In the genomic region with DNA sequence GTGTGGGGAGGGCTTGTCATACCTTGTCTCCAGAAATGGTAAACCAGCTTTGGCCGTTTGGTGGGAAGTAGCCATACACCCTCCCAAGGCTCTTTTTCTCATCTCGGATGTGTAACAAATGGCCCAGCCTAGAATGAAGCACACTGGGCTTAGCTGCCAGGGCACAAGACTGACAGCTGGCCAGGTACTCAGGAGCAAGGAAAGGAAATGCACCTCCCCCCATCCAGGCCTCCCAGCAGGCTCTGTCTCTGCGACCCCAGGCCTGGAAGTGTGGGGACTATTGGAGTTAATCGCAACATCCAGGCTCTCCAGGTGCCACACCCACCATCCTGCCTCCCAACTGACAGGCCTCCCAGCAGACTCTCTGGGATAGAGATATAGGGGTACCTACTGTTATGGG, we compare ENCODE assay signal across 22 cellular contexts.
"Had no signal": no experiment of that assay in that cellular context is flagged by ENCODE, and none has a peak within 500 bp of the region (broad histone marks: within the 10 kb centered on the region; RNA-seq: fewer than 3 reads in every experiment).

No MANE protein-coding gene starts in this region.

- H3K27me3 Mint-ChIP-seq: naive B cell; stimulated activated naive B cell treated with anti-CD40 and anti-IgM and Interleukin-4, amounts not matched to agents 10 μg/mL and 1 μg/mL and 100 μg/mL, for 72 hours; stimulated activated naive CD8-positive, alpha-beta T cell treated with anti-CD3 and anti-CD28 coated beads, Interleukin-15, amount 100 ng/mL, for 72 hours had no signal

- H3K36me3 Mint-ChIP-seq: naive B cell had no signal

- H3K27ac ChIP-seq: coronary artery, dorsolateral prefrontal cortex, esophagus muscularis mucosa, gastrocnemius medialis, right atrium auricular region, sigmoid colon, skin epidermis, testis, tibial nerve, upper lobe of right lung, vagina had no signal

- H3K4me1 ChIP-seq: esophagus muscularis mucosa, right atrium auricular region, sigmoid colon, testis, tibial nerve, upper lobe of right lung, vagina had no signal

- H3K27me3 ChIP-seq: dorsolateral prefrontal cortex, esophagus muscularis mucosa, gastrocnemius medialis, right atrium auricular region, sigmoid colon, testis, tibial nerve, upper lobe of right lung, vagina had no signal

- H3K9me3 Mint-ChIP-seq: naive B cell; nephron; stimulated activated naive B cell treated with anti-CD40 and anti-IgM and Interleukin-4, amounts not matched to agents 10 μg/mL and 1 μg/mL and 100 μg/mL, for 72 hours; stimulated activated naive CD8-positive, alpha-beta T cell treated with anti-CD3 and anti-CD28 coated beads, Interleukin-15, amount 100 ng/mL, for 72 hours had no signal

- DNase-seq: dorsolateral prefrontal cortex; effector CD8-positive, alpha-beta T cell; gastrocnemius medialis; left colon; left ventricle myocardium superior; mesenchymal stem cell; naive B cell; sigmoid colon; stimulated activated CD4-positive, alpha-beta T cell treated with anti-CD3 and anti-CD28 coated beads, Interleukin-2, amount 100 ng/mL, for 24 hours; stimulated activated CD4-positive, alpha-beta T cell treated with anti-CD3 and anti-CD28 coated beads, Interleukin-4, amount 100 ng/mL, for 4 hours; stimulated activated naive B cell treated with anti-CD40 and anti-IgM and Interleukin-4, amounts not matched to agents 10 μg/mL and 1 μg/mL and 100 μg/mL, for 72 hours; stimulated activated naive CD8-positive, alpha-beta T cell treated with anti-CD3 and anti-CD28 coated beads, Interleukin-15, amount 100 ng/mL, for 72 hours; testis; upper lobe of right lung had no signal

- H3K9me3 ChIP-seq: esophagus muscularis mucosa, gastrocnemius medialis, right atrium auricular region, sigmoid colon, testis, tibial nerve, upper lobe of right lung, vagina had no signal

- H3K4me3 Mint-ChIP-seq: naive B cell; nephron; stimulated activated naive B cell treated with anti-CD40 and anti-IgM and Interleukin-4, amounts not matched to agents 10 μg/mL and 1 μg/mL and 100 μg/mL, for 72 hours; stimulated activated naive CD8-positive, alpha-beta T cell treated with anti-CD3 and anti-CD28 coated beads, Interleukin-15, amount 100 ng/mL, for 72 hours had no signal

- H3K4me3 ChIP-seq: coronary artery, dorsolateral prefrontal cortex, esophagus muscularis mucosa, gastrocnemius medialis, lung, right atrium auricular region, sigmoid colon, skin epidermis, testis, tibial nerve, upper lobe of right lung, vagina had no signal

- H3K4me1 Mint-ChIP-seq: naive B cell; nephron; stimulated activated naive B cell treated with anti-CD40 and anti-IgM and Interleukin-4, amounts not matched to agents 10 μg/mL and 1 μg/mL and 100 μg/mL, for 72 hours; stimulated activated naive CD8-positive, alpha-beta T cell treated with anti-CD3 and anti-CD28 coated beads, Interleukin-15, amount 100 ng/mL, for 72 hours had no signal

- H3K36me3 ChIP-seq: gastrocnemius medialis, right atrium auricular region, sigmoid colon, upper lobe of right lung, vagina had no signal

- H3K27ac Mint-ChIP-seq: nephron; stimulated activated naive B cell treated with anti-CD40 and anti-IgM and Interleukin-4, amounts not matched to agents 10 μg/mL and 1 μg/mL and 100 μg/mL, for 72 hours; stimulated activated naive CD8-positive, alpha-beta T cell treated with anti-CD3 and anti-CD28 coated beads, Interleukin-15, amount 100 ng/mL, for 72 hours had no signal
